ENCODE assay signal across 8 cellular contexts in genomic region chr2:168348076-168348475, GRCh38.
DNase-seq lines count a peak whose midpoint lies in the region; ATAC-seq and TF ChIP-seq lines count a peak whose summit lies in the region.

No MANE protein-coding gene starts in this region.

- H3K27ac ChIP-seq in VCaP, result no peak overlapping the region; the same call in 1 of the 2 replicates

- peak; percentile 70 for ATAC-seq in GM21447 (IDR thresholded peaks at IDR 0.05; ENCODE audit: unreplicated experiment)

- DNase-seq in NCI-H2171 treated with DMSO at 0.1 percent for 48 hours (lab: John Stamatoyannopoulos, UW), result peak; percentile 27
- DNase-seq in NCI-H2171 (lab: John Stamatoyannopoulos, UW), result no peak
- DNase-seq in LHCN-M2 (ENCODE audit: low read depth), result peak; percentile 63
- DNase-seq in iPS-NIHi11 (ENCODE audit: low spot score), result peak; percentile 84
- DNase-seq in occipital lobe (lab: John Stamatoyannopoulos, UW), result no peak
- no peak for DNase-seq in T1000 (lab: John Stamatoyannopoulos, UW)

- TF ChIP-seq CTCF in VCaP (conservative IDR thresholded peaks at IDR 0.05), result peak; percentile 45; the same call in 1 of the 2 replicates

Comparison
In these comparisons a context has a peak if more than half of its experiments do, and no peak if none do; other contexts are left out.
1. DNase-seq: peak in NCI-H2171 treated with DMSO at 0.1 percent for 48 hours (single experiment), LHCN-M2 (single experiment) and iPS-NIHi11 (single experiment); none in NCI-H2171 (single experiment), occipital lobe (single experiment) and T1000 (single experiment).